ENCODE assay signal across 22 cellular contexts in the genomic region with DNA sequence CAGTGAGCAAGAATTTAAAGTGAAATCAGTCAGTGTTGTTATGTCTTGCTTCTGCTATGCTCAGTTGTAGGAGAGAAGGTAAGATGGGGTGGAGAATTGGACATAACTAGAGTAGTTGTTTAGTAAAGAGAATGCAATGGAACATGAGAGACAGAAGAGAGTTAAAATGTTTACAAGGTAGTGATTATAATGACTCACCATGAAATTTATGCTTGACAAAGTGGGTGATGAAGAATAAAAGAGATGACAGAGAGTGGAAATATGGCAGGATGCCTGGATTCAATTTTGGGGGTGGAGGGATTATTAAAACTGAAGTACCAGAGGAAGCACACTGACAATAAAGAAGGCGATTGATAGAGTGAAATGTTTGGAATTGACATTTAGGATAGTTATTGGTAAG. TPM values are rescaled to one million over a fixed set of nuclear protein-coding genes. Genes with fewer than 3 reads are reported as not detected.
DNase-seq lines count a peak whose midpoint lies in the region; ATAC-seq and TF ChIP-seq lines count a peak whose summit lies in the region.
"Had no signal": no experiment of that assay in that cellular context is flagged by ENCODE, and none has a peak within 500 bp of the region (broad histone marks: within the 10 kb centered on the region; RNA-seq: fewer than 3 reads in every experiment).

No MANE protein-coding gene starts in this region.

- no peak overlapping the region for H2AFZ ChIP-seq in osteoblast (ENCODE audit: low read length)

- TF ChIP-seq EP300 in upper lobe of left lung (IDR thresholded peaks at IDR 0.05), result no peak

- peak; percentile 78 for DNase-seq in NCI-H345 (lab: John Stamatoyannopoulos, UW)
- no peak for DNase-seq in NCI-H345 treated with DMSO at 0.1 percent for 48 hours (lab: John Stamatoyannopoulos, UW; ENCODE audit: unreplicated experiment)
- peak; percentile 70 for DNase-seq in NCI-H1105 (lab: John Stamatoyannopoulos, UW)
- peak; percentile 54 for DNase-seq in NCI-H774 (lab: John Stamatoyannopoulos, UW)
- DNase-seq in osteoblast (ENCODE audit: insufficient read length, low spot score, missing footprints), result no peak
- no peak for DNase-seq in occipital lobe (lab: John Stamatoyannopoulos, UW)
- no peak for DNase-seq in upper lobe of left lung
- DNase-seq: ACHN; activated CD4-positive, CD25-positive, alpha-beta regulatory T cell treated with anti-CD3 and anti-CD28 coated beads, Interleukin-2, amount 50 U/mL, for 72 hours; activated T-cell treated with anti-CD3 and anti-CD28 coated beads, Interleukin-2, amount 50 U/mL, for 72 hours; heart left ventricle; immature natural killer cell; left ventricle myocardium superior; NCI-H187; NK-92 treated with Interleukin-12 subunit alpha and Interleukin-12 subunit beta, amount 100 ng/mL, for 24 hours; stimulated activated CD4-positive, alpha-beta T cell treated with anti-CD3 and anti-CD28 coated beads, Interleukin-15, amount 100 ng/mL, for 24 hours; SW 1271 had no signal

- H3K9me3 ChIP-seq in osteoblast (ENCODE audit: low read depth, low read length), result no peaks in the 10 kb centered on the region
- H3K9me3 ChIP-seq in upper lobe of left lung, result no peaks in the 10 kb centered on the region
- H3K9me3 ChIP-seq: ascending aorta, heart left ventricle, neutrophil, suprapubic skin had no signal

- H3K36me3 ChIP-seq in osteoblast (ENCODE audit: insufficient read depth, low read length), result no peaks in the 10 kb centered on the region
- H3K36me3 ChIP-seq in upper lobe of left lung, result no peaks in the 10 kb centered on the region
- H3K36me3 ChIP-seq: ascending aorta, heart left ventricle, neutrophil, suprapubic skin had no signal

- TF ChIP-seq CTCF in osteoblast (IDR thresholded peaks at IDR 0.05; ENCODE audit: extremely low read depth, low read depth, low read length), result no peak
- no peak for TF ChIP-seq CTCF in upper lobe of left lung (IDR thresholded peaks at IDR 0.05)

- peak overlapping the region; percentile 36 for H3K4me2 ChIP-seq in osteoblast (ENCODE audit: insufficient read depth, low read length)

- H3K27ac ChIP-seq in osteoblast (ENCODE audit: low read depth, low read length), result no peak overlapping the region
- H3K27ac ChIP-seq in upper lobe of left lung, result no peak overlapping the region
- H3K27ac ChIP-seq: ascending aorta, heart left ventricle, neutrophil, suprapubic skin had no signal

- 88 to 98% methylated on average over 1 of the region's 1 CpG for WGBS in upper lobe of left lung, 2 donors

- H3K27me3 ChIP-seq in osteoblast (ENCODE audit: insufficient read depth, low read length) (no peaks in the 10 kb centered on the region), upper lobe of left lung (no peaks in the 10 kb centered on the region)
- H3K27me3 ChIP-seq: ascending aorta, heart left ventricle, suprapubic skin had no signal

- no peak overlapping the region for H3K4me3 ChIP-seq in osteoblast (ENCODE audit: insufficient read depth, low read length)
- H3K4me3 ChIP-seq in upper lobe of left lung, result no peak overlapping the region
- H3K4me3 ChIP-seq: ascending aorta, heart left ventricle, suprapubic skin had no signal

- ATAC-seq in GM21786 (IDR thresholded peaks at IDR 0.05; ENCODE audit: unreplicated experiment) (no peak), upper lobe of left lung (ENCODE audit: low FRiP score in 2 of 2) (no peak)
- ATAC-seq: activated T-cell treated with anti-CD3 and anti-CD28 coated beads, Interleukin-2, amount 50 U/mL, for 72 hours; heart left ventricle; left ventricle myocardium superior had no signal

- no peaks in the 10 kb centered on the region for H3K79me2 ChIP-seq in osteoblast (ENCODE audit: insufficient read depth, low read length)

- no peaks in the 10 kb centered on the region for H4K20me1 ChIP-seq in osteoblast (ENCODE audit: insufficient read depth, low read length)

- H3K4me1 ChIP-seq in osteoblast (ENCODE audit: insufficient read depth, low read length) (peaks cover 11% of the 10 kb centered on the region), upper lobe of left lung (no peaks in the 10 kb centered on the region)
- H3K4me1 ChIP-seq: ascending aorta, suprapubic skin had no signal

- no peak for TF ChIP-seq POLR2A in upper lobe of left lung (IDR thresholded peaks at IDR 0.05)

RNA-seq across cellular contexts. Expression of a gene that starts 10.6 kb away (rescaled TPM):
- 2.2 and 2.4 TPM in 2 replicates for total RNA-seq in osteoblast
- 52.9 TPM for total RNA-seq in occipital lobe
- total RNA-seq in upper lobe of left lung, result under 1 TPM in 5 of 6 donors, not detected in 1; 0.15 to 0.79 (median 0.44) TPM
- total RNA-seq: activated CD8-positive, alpha-beta memory T cell treated with anti-CD3 and anti-CD28 coated beads for 36 hours; activated T-cell treated with anti-CD3 and anti-CD28 coated beads, Interleukin-2, amount 50 U/mL, for 72 hours; left ventricle myocardium superior; suprapubic skin had no signal

Comparison
In these comparisons a context has a peak if more than half of its experiments do, and no peak if none do; other contexts are left out.
1. DNase-seq: peak in NCI-H345 (single experiment), NCI-H1105 (single experiment) and NCI-H774 (single experiment); none in NCI-H345 treated with DMSO at 0.1 percent for 48 hours (single experiment), osteoblast (single experiment), occipital lobe (single experiment) and upper lobe of left lung (0 of 2).
2. RNA of a gene that starts 10.6 kb away (total RNA-seq): 52.9 TPM in occipital lobe (single experiment); 2.2 to 2.4 TPM in osteoblast and 0.15 to 0.79 TPM in upper lobe of left lung; every median in the first group is over 10 times any median in the second.